15 cellular contexts compared by ENCODE assay signal in genomic region chr2:106117882-106118684, GRCh38.
DNase-seq lines count a peak whose midpoint lies in the region; ATAC-seq and TF ChIP-seq lines count a peak whose summit lies in the region.
"Had no signal": no experiment of that assay in that cellular context is flagged by ENCODE, and none has a peak within 500 bp of the region (broad histone marks: within the 10 kb centered on the region; RNA-seq: fewer than 3 reads in every experiment).

No MANE protein-coding gene starts in this region.

- no peak overlapping the region for H3K4me3 ChIP-seq in left ventricle myocardium inferior
- H3K4me3 ChIP-seq in astrocyte of the spinal cord (ENCODE audit: low read depth, low read length) = no peak overlapping the region

- DNase-seq in left ventricle myocardium inferior (no peak), Right ventricle myocardium inferior (ENCODE audit: missing footprints) (no peak), astrocyte of the spinal cord (ENCODE audit: low read depth, low spot score) (peak; percentile 15), mesenteric fat pad (ENCODE audit: low spot score) (peak; percentile 77), globus pallidus (ENCODE audit: low spot score) (no peak)
- DNase-seq: effector CD8-positive, alpha-beta T cell; naive B cell; NCI-H1417; NCI-H446; retina had no signal

- H3K9me3 ChIP-seq in left ventricle myocardium inferior (replicated peaks) = no peaks in the 10 kb centered on the region

- peak overlapping the region; percentile 88 for H3K27ac ChIP-seq in left ventricle myocardium inferior (replicated peaks)

- no peaks in the 10 kb centered on the region for H3K27me3 ChIP-seq in left ventricle myocardium inferior (ENCODE audit: low read depth)

- ATAC-seq in Right ventricle myocardium inferior (no peak), HG03280 (IDR thresholded peaks at IDR 0.05; ENCODE audit: unreplicated experiment) (no peak), HG02885 (IDR thresholded peaks at IDR 0.05; ENCODE audit: poor library complexity, unreplicated experiment) (no peak), GM19035 (IDR thresholded peaks at IDR 0.05; ENCODE audit: unreplicated experiment) (no peak)
- ATAC-seq: activated CD4-positive, CD25-positive, alpha-beta regulatory T cell treated with anti-CD3 and anti-CD28 coated beads, Interleukin-2, amount 50 U/mL, for 24 hours; activated naive CD4-positive, alpha-beta T cell treated with anti-CD3 and anti-CD28 coated beads, Interleukin-2, amount 50 U/mL, for 72 hours had no signal

- H3K36me3 ChIP-seq in left ventricle myocardium inferior = peaks cover 19% of the 10 kb centered on the region

- in situ Hi-C loops in astrocyte of the spinal cord (cut with HindIII; ENCODE audit: low sequenced_read_pairs) = no loop called here

- TF ChIP-seq CTCF in left ventricle myocardium inferior (IDR thresholded peaks at IDR 0.05; ENCODE audit: borderline replicate concordance) = no peak
- no peak for TF ChIP-seq CTCF in astrocyte of the spinal cord (IDR thresholded peaks at IDR 0.05; ENCODE audit: low read depth, low read length)

- peaks cover 39% of the 10 kb centered on the region for H3K4me1 ChIP-seq in left ventricle myocardium inferior

- intact Hi-C loops in left ventricle myocardium inferior (cut with micrococcal nuclease) = no loop called here
- intact Hi-C loops in Right ventricle myocardium inferior (cut with DNase I) = loop anchor here (5.0 kb wide), 1 partner anchor 74 kb away; the partner anchor contains the start of gene UXS1

Comparison
In these comparisons a context has a peak if more than half of its experiments do, and no peak if none do; other contexts are left out.
1. DNase-seq: peak in astrocyte of the spinal cord (single experiment) and mesenteric fat pad (single experiment); none in left ventricle myocardium inferior (single experiment), Right ventricle myocardium inferior (single experiment) and globus pallidus (single experiment).